10 cellular contexts compared by ENCODE assay signal in genomic region chr19:5960005-5961001, GRCh38. TPM values are rescaled to one million over a fixed set of nuclear protein-coding genes. Genes with fewer than 3 reads are reported as not detected.
DNase-seq lines count a peak whose midpoint lies in the region; ATAC-seq and TF ChIP-seq lines count a peak whose summit lies in the region.
"Had no signal": no experiment of that assay in that cellular context is flagged by ENCODE, and none has a peak within 500 bp of the region (broad histone marks: within the 10 kb centered on the region; RNA-seq: fewer than 3 reads in every experiment).

No MANE protein-coding gene starts in this region.

- POLR2A ChIA-PET in CD8-positive, alpha-beta T cell (lab: Charles Lee): interaction anchor here (0.6 to 2.8 kb wide), 5 partner anchors 9 to 56 kb away, joined by 3 to 32 read pairs (median 4); partner anchors contain the start of genes RANBP3 and VMAC

- TF ChIP-seq CTCF in CD8-positive, alpha-beta T cell (IDR thresholded peaks at IDR 0.05): no peak
- TF ChIP-seq CTCF in dorsolateral prefrontal cortex (IDR thresholded peaks at IDR 0.05 in 54 of 56, conservative IDR thresholded peaks at IDR 0.05 in 2 of 56; ENCODE audit: low read depth in 1 of 56, partially characterized antibody in 56 of 56): no peak
- TF ChIP-seq CTCF in nephron (IDR thresholded peaks at IDR 0.05; ENCODE audit: unreplicated experiment in 3 of 3): no peak

- no peaks in the 10 kb centered on the region for H3K9me3 ChIP-seq in CD8-positive, alpha-beta T cell (ENCODE audit: low read length)
- H3K9me3 ChIP-seq: SJSA1 had no signal

- H3K27ac ChIP-seq in CD8-positive, alpha-beta T cell (ENCODE audit: low read depth, low read length): peak overlapping the region; percentile 81
- H3K27ac ChIP-seq in dorsolateral prefrontal cortex: peak overlapping the region in 56 of 59 donors; percentile 8 to 91 (median 74)
- H3K27ac ChIP-seq: KMS-11, SJSA1 had no signal

- no peak overlapping the region for H3K4me3 ChIP-seq in CD8-positive, alpha-beta T cell (ENCODE audit: low read depth, low read length)
- H3K4me3 ChIP-seq in dorsolateral prefrontal cortex: peak overlapping the region in 3 of 59 donors; percentile 1 to 7 (median 4)
- H3K4me3 ChIP-seq: SJSA1 had no signal

- peaks cover 28% of the 10 kb centered on the region for H3K36me3 Mint-ChIP-seq in CD8-positive, alpha-beta T cell
- no peaks in the 10 kb centered on the region for H3K36me3 Mint-ChIP-seq in nephron (ENCODE audit: low read depth)

- no peaks in the 10 kb centered on the region for H3K9me3 Mint-ChIP-seq in CD8-positive, alpha-beta T cell
- H3K9me3 Mint-ChIP-seq in nephron: no peaks in the 10 kb centered on the region

- H3K27ac Mint-ChIP-seq in CD8-positive, alpha-beta T cell: peak overlapping the region; percentile 100
- H3K27ac Mint-ChIP-seq in nephron: peak overlapping the region; percentile 44 to 81 (median 46)

- H3K4me1 Mint-ChIP-seq in CD8-positive, alpha-beta T cell (ENCODE audit: low read depth): peaks cover 90% of the 10 kb centered on the region
- peaks cover 56% of the 10 kb centered on the region for H3K4me1 Mint-ChIP-seq in nephron

- intact Hi-C loops in CD8-positive, alpha-beta T cell (cut with DNase I, micrococcal nuclease): no loop called here
- intact Hi-C loops in dorsolateral prefrontal cortex (cut with DNase I): no loop called here

- ATAC-seq in CD8-positive, alpha-beta T cell: no peak
- no peak for ATAC-seq in HG03442 (IDR thresholded peaks at IDR 0.05; ENCODE audit: unreplicated experiment)
- no peak for ATAC-seq in GM19324 (IDR thresholded peaks at IDR 0.05; ENCODE audit: low FRiP score, unreplicated experiment)

- peaks cover 78% of the 10 kb centered on the region for H3K4me1 ChIP-seq in CD8-positive, alpha-beta T cell (ENCODE audit: insufficient read depth, low read length)

- H3K36me3 ChIP-seq in CD8-positive, alpha-beta T cell (ENCODE audit: insufficient read depth, low read length): no peaks in the 10 kb centered on the region

- peak overlapping the region; percentile 32 for H3K4me3 Mint-ChIP-seq in CD8-positive, alpha-beta T cell
- peak overlapping the region in 1 of 3 experiments; percentile 1 for H3K4me3 Mint-ChIP-seq in nephron

- DNase-seq in CD8-positive, alpha-beta T cell: no peak
- peak; percentile 56 for DNase-seq in NCI-H345 (lab: John Stamatoyannopoulos, UW)
- DNase-seq in dorsolateral prefrontal cortex: peak in 1 of 10 donors; percentile 47
- no peak for DNase-seq in cerebellum (ENCODE audit: low spot score)
- no peak for DNase-seq in RPMI8226

- H3K27me3 ChIP-seq in CD8-positive, alpha-beta T cell (ENCODE audit: insufficient read depth, low read length): no peaks in the 10 kb centered on the region
- H3K27me3 ChIP-seq in dorsolateral prefrontal cortex: no peaks in the 10 kb centered on the region
- H3K27me3 ChIP-seq: SJSA1 had no signal

- H3K27me3 Mint-ChIP-seq in CD8-positive, alpha-beta T cell (ENCODE audit: low read depth): no peaks in the 10 kb centered on the region
- H3K27me3 Mint-ChIP-seq in nephron (ENCODE audit: low read depth): peaks cover 4% of the 10 kb centered on the region

- CTCF ChIA-PET in CD8-positive, alpha-beta T cell (lab: Charles Lee): interaction anchor here (5.3 kb wide), 1 partner anchor 8 kb away, joined by 27 read pairs; no protein-coding TSS in a partner anchor

RNA-seq across cellular contexts. Expression of gene RANBP3, which starts 17.6 kb away (rescaled TPM):
- 100 to 1,000 TPM; 109 to 118 TPM for total RNA-seq in CD8-positive, alpha-beta T cell
- total RNA-seq in dorsolateral prefrontal cortex (100 to 1,000 TPM in 31 of 120 experiments, 10 to 100 TPM in 89; 71.9 to 120 (median 93.1) TPM), cerebellum (38.9 TPM)

RNA-seq across cellular contexts. Expression of gene CAPS, which starts 46.2 kb away (rescaled TPM):
- 10 to 100 TPM; 28.0 to 33.1 TPM for total RNA-seq in CD8-positive, alpha-beta T cell
- total RNA-seq in dorsolateral prefrontal cortex (10 to 100 TPM in 113 of 120 experiments, 1 to 10 TPM in 7; 7.5 to 55.0 (median 19.2) TPM), cerebellum (4.4 TPM)

RNA-seq across cellular contexts. Expression of gene VMAC, which starts 55.6 kb away (rescaled TPM):
- 10 to 100 TPM; 17.4 to 18.6 TPM for total RNA-seq in CD8-positive, alpha-beta T cell
- 10 to 100 TPM in 11 of 120 experiments, 1 to 10 TPM in 109; 3.0 to 14.3 (median 7.2) TPM for total RNA-seq in dorsolateral prefrontal cortex
- 5.9 TPM for total RNA-seq in cerebellum

RNA-seq across cellular contexts. Expression of gene NDUFA11, which starts 56.7 kb away (rescaled TPM):
- total RNA-seq in CD8-positive, alpha-beta T cell: 100 to 1,000 TPM in 1 of 2 experiments, 10 to 100 TPM in 1; 86.6 to 103 TPM
- total RNA-seq in dorsolateral prefrontal cortex: 100 to 1,000 TPM in 119 of 120 experiments, 10 to 100 TPM in 1; 98.5 to 237 (median 172) TPM
- 68.1 TPM for total RNA-seq in cerebellum
